Comparison of ENCODE assay signal across 17 cellular contexts in genomic region chr11:126538071-126538470, GRCh38.
"Had no signal": no experiment of that assay in that cellular context is flagged by ENCODE, and none has a peak within 500 bp of the region (broad histone marks: within the 10 kb centered on the region; RNA-seq: fewer than 3 reads in every experiment).

No MANE protein-coding gene starts in this region.

- DNase-seq: activated B cell treated with CpG ODN at 0.5 μM for 24 hours; activated CD4-positive, alpha-beta T cell treated with anti-CD3 and anti-CD28 coated beads, Interleukin-2, amount 10 ng/mL, durations not matched to agents 24 days and 14 days; activated CD8-positive, alpha-beta memory T cell treated with anti-CD3 and anti-CD28 coated beads, Interleukin-2, amount 50 U/mL, for 48 hours; activated CD8-positive, alpha-beta T cell treated with anti-CD3 and anti-CD28 coated beads, Interleukin-2, amount 10 ng/mL, durations not matched to agents 7 days and 5 days; activated gamma-delta T cell treated with Interleukin-2 at 50 U/mL for 16 hours; amniotic stem cell; erythroblast; kidney glomerular epithelial cell; mesendoderm; natural killer cell; stimulated activated CD4-positive, alpha-beta T cell treated with anti-CD3 and anti-CD28 coated beads, Interleukin-15, amount 100 ng/mL, for 24 hours; stimulated activated CD4-positive, alpha-beta T cell treated with anti-CD3 and anti-CD28 coated beads, Interleukin-4, amount 100 ng/mL, for 1 hour; stimulated activated naive B cell treated with anti-CD40 and anti-IgM and Interleukin-4, amounts not matched to agents 10 μg/mL and 1 μg/mL and 100 μg/mL, for 72 hours; tibial artery had no signal

- H3K4me3 ChIP-seq: skin epidermis, tibial artery, vagina had no signal

- H3K27me3 ChIP-seq: vagina had no signal

- H3K4me1 ChIP-seq: tibial artery, vagina had no signal

- H3K9me3 ChIP-seq: neutrophil, tibial artery, vagina had no signal

- H3K27ac ChIP-seq: neutrophil, skin epidermis, tibial artery, vagina had no signal

- ATAC-seq: activated CD8-positive, alpha-beta T cell treated with anti-CD3 and anti-CD28 coated beads, Interleukin-2, amount 10 ng/mL, durations not matched to agents 7 days and 5 days; natural killer cell; stimulated activated naive B cell treated with anti-CD40 and anti-IgM and Interleukin-4, amounts not matched to agents 10 μg/mL and 1 μg/mL and 100 μg/mL, for 72 hours had no signal

- H3K36me3 ChIP-seq: neutrophil, tibial artery, vagina had no signal
